In the genomic region with DNA sequence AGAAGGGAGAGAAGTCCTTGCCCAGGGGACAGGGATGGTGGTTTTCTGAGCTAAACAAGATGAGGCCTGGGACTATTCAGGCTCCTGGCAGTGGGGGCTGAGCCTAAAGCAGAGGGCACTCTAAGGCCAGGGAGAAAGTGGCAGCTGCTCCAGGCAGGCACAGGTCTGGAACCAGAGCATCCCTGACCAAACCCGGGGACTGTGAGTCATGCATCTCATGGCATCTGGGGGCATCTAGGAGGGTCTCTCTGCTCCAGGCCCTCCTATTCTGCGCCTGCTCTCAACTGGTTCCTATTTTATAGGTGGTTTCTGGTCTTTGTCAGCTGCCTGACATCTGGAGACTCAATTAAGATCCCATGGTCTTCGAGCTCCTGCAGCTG, we compare ENCODE assay signal across 9 cellular contexts. TPM values are rescaled to one million over a fixed set of nuclear protein-coding genes. Genes with fewer than 3 reads are reported as not detected.
DNase-seq lines count a peak whose midpoint lies in the region; ATAC-seq, FAIRE-seq and TF ChIP-seq lines count a peak whose summit lies in the region.
"Had no signal": no experiment of that assay in that cellular context is flagged by ENCODE, and none has a peak within 500 bp of the region (broad histone marks: within the 10 kb centered on the region; RNA-seq: fewer than 3 reads in every experiment).

No MANE protein-coding gene starts in this region.

- peaks cover 98% of the 10 kb centered on the region for H3K36me3 Mint-ChIP-seq in MCF 10A (ENCODE audit: insufficient read depth, unreplicated experiment)

- H3K27ac ChIP-seq in pancreas = peak overlapping the region; percentile 80 to 96 (median 96)

- DNase-seq in DMS53 treated with DMSO at 0.1 percent for 48 hours (lab: John Stamatoyannopoulos, UW; ENCODE audit: unreplicated experiment) (peak; percentile 55), MCF 10A (ENCODE audit: unreplicated experiment) (no peak), pancreas (peak in 3 of 6 donors; percentile 46 to 55 (median 48)), NCI-H146 (lab: John Stamatoyannopoulos, UW) (no peak), GM13976 (ENCODE audit: low spot score) (no peak)

- H3K4me1 Mint-ChIP-seq in MCF 10A (ENCODE audit: insufficient read depth, unreplicated experiment) = peaks cover 63% of the 10 kb centered on the region

- peak overlapping the region; percentile 99 for H3K27ac Mint-ChIP-seq in MCF 10A (ENCODE audit: low read depth, unreplicated experiment)

- intact Hi-C loops in MCF 10A (cut with micrococcal nuclease) (loop anchor here (2.0 kb wide), 1 partner anchor 36 kb away; no protein-coding TSS in a partner anchor), pancreas (cut with DNase I) (no loop called here)

- CTCF ChIA-PET in MCF 10A (lab: Yijun Ruan, JAX) = interaction anchor here (0.5 to 3.8 kb wide), 14 partner anchors 8 to 1077 kb away, joined by 3 to 34 read pairs (median 4); partner anchors contain the start of gene AAAS

- no peaks in the 10 kb centered on the region for H3K9me3 Mint-ChIP-seq in MCF 10A (ENCODE audit: unreplicated experiment)

- no peaks in the 10 kb centered on the region for H3K27me3 Mint-ChIP-seq in MCF 10A (ENCODE audit: insufficient read depth, unreplicated experiment)

- H3K4me1 ChIP-seq in pancreas = peaks cover 57 to 62% (median 59%) of the 10 kb centered on the region in 3 donors

- FAIRE-seq in pancreas (lab: Jason Lieb, UNC) = no peak

- peak overlapping the region; percentile 63 for H3K4me3 Mint-ChIP-seq in MCF 10A (ENCODE audit: unreplicated experiment)

- POLR2A ChIA-PET in MCF 10A (lab: Yijun Ruan, JAX) = interaction anchor here (0.7 to 2.7 kb wide), 19 partner anchors 9 to 263 kb away, joined by 3 to 28 read pairs (median 4); partner anchors contain the start of gene KRT7

- BruUV-seq in MCF 10A (replicated peaks; lab: Mats Ljungman, UMichigan) = no TSS peak

- peak overlapping the region in 1 of 4 donors; percentile 8 for H3K4me3 ChIP-seq in pancreas

- WGBS in pancreas, 2 donors = 69 to 70% methylated on average over 3 of the region's 3 CpGs

- no peaks in the 10 kb centered on the region for H3K27me3 ChIP-seq in pancreas

- TF ChIP-seq CTCF in MCF 10A (IDR thresholded peaks at IDR 0.05; ENCODE audit: unreplicated experiment) (no peak), pancreas (IDR thresholded peaks at IDR 0.05) (no peak), GM13976 (IDR thresholded peaks at IDR 0.05; ENCODE audit: borderline replicate concordance, control extremely low read depth, extremely low read depth, insufficient read depth, missing control alignments) (no peak)

- in situ Hi-C loops in GM13976 (cut with MboI; ENCODE audit: low sequenced_read_pairs, unreplicated experiment) = no loop called here

- H3K9me3 ChIP-seq in pancreas = no peaks in the 10 kb centered on the region

- no peaks in the 10 kb centered on the region for H3K36me3 ChIP-seq in pancreas

- ATAC-seq in HG03432 (IDR thresholded peaks at IDR 0.05; ENCODE audit: unreplicated experiment) (peak; percentile 17), pancreas (peak in 3 of 4 donors; percentile 7 to 19 (median 8)), HG02623 (IDR thresholded peaks at IDR 0.05; ENCODE audit: unreplicated experiment) (no peak), GM21447 (IDR thresholded peaks at IDR 0.05; ENCODE audit: unreplicated experiment) (no peak)

RNA-seq across cellular contexts. Expression of gene KRT7, which starts 11.6 kb away (rescaled TPM):
- total RNA-seq in MCF 10A (2022) (2,379 and 3,360 TPM in 2 replicates), pancreas (100 to 1,000 TPM in 3 of 6 donors, 10 to 100 TPM in 3; 57.5 to 336 (median 90.6) TPM)
- 100 to 1,000 TPM; 111 to 238 TPM for polyA plus RNA-seq in pancreas

RNA-seq across cellular contexts. Expression of gene KRT86, which starts 29.8 kb away (rescaled TPM):
- total RNA-seq in MCF 10A (2022) = 37.8 and 45.1 TPM in 2 replicates
- total RNA-seq in pancreas = 1 to 10 TPM in 4 of 6 donors, under 1 TPM in 2; 0.60 to 3.3 (median 1.6) TPM
- polyA plus RNA-seq in pancreas = 1 to 10 TPM; 1.5 to 3.2 TPM
- polyA plus RNA-seq: liver had no signal

RNA-seq across cellular contexts. Expression of gene KRT81, which starts 46.7 kb away (rescaled TPM):
- 2,023 and 2,244 TPM in 2 replicates for total RNA-seq in MCF 10A (2022)
- under 1 TPM in 2 of 6 donors, not detected in 4; 0.22 to 0.76 TPM for total RNA-seq in pancreas
- under 1 TPM; 0.38 to 0.66 TPM for polyA plus RNA-seq in pancreas
- total RNA-seq: liver had no signal
- polyA plus RNA-seq: liver had no signal

RNA-seq across cellular contexts. Expression of gene KRT80, which starts 52.8 kb away (rescaled TPM):
- 27.4 and 52.3 TPM in 2 replicates for total RNA-seq in MCF 10A (2022)
- 10 to 100 TPM in 3 of 6 donors, 1 to 10 TPM in 3; 4.8 to 18.3 (median 9.0) TPM for total RNA-seq in pancreas
- 1 to 10 TPM; 8.1 to 9.1 TPM for polyA plus RNA-seq in pancreas

Comparison
In these comparisons a context has a peak if more than half of its experiments do, and no peak if none do; other contexts are left out.
1. ATAC-seq: peak in HG03432 (single experiment) and pancreas (3 of 4); none in HG02623 (single experiment) and GM21447 (single experiment).
2. RNA of gene KRT81, which starts 46.7 kb away (total RNA-seq): 2,023 to 2,244 TPM in MCF 10A; 0.22 to 0.76 TPM in pancreas; every median in the first group is over 1,000 times any median in the second.